Comparison of ENCODE assay signal across 32 cellular contexts in the genomic region with DNA sequence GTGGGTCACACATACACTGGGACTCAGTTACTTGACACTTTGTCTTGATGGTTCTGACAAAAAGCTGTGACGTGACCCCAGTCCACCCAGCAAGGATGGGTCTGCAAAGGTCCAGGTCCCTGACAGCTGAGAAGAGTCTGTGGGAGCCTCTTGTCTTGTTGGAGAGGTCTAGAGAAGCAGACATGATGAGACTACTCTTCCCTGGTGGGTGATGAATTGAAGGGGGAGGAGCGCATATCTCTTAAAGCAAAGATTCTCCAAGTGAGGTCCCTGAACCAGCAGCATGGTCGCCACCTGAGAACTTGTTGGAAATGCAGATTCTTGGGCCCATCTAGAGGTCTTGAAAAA.
"Had no signal": no experiment of that assay in that cellular context is flagged by ENCODE, and none has a peak within 500 bp of the region (broad histone marks: within the 10 kb centered on the region; RNA-seq: fewer than 3 reads in every experiment).

No MANE protein-coding gene starts in this region.

- H2AFZ ChIP-seq: neural progenitor cell had no signal

- H3K36me3 Mint-ChIP-seq: immature natural killer cell; mesothelial cell of epicardium; natural killer cell; stimulated activated naive B cell treated with anti-CD40 and anti-IgM and Interleukin-4, amounts not matched to agents 10 μg/mL and 1 μg/mL and 100 μg/mL, for 72 hours had no signal

- H3K4me1 Mint-ChIP-seq: immature natural killer cell; natural killer cell; stimulated activated naive B cell treated with anti-CD40 and anti-IgM and Interleukin-4, amounts not matched to agents 10 μg/mL and 1 μg/mL and 100 μg/mL, for 72 hours had no signal

- H3K4me3 ChIP-seq: left lung, lower lobe of right lung, neural progenitor cell, ovary, right atrium auricular region, right lobe of liver, smooth muscle cell, stomach, testis, thyroid gland, transverse colon, upper lobe of left lung, vagina had no signal

- ATAC-seq: left colon; left lung; lower lobe of right lung; natural killer cell; right lobe of liver; stimulated activated naive B cell treated with anti-CD40 and anti-IgM and Interleukin-4, amounts not matched to agents 10 μg/mL and 1 μg/mL and 100 μg/mL, for 72 hours; stimulated activated naive CD8-positive, alpha-beta T cell treated with anti-CD3 and anti-CD28 coated beads, Interleukin-15, Interleukin-2, amounts not matched to agents 100 U/mL and 50 U/mL, for 24 hours had no signal

- H3K4me1 ChIP-seq: left lung, lower lobe of right lung, right atrium auricular region, testis, upper lobe of left lung had no signal

- H3K9me3 ChIP-seq: left lung, lower lobe of right lung, neutrophil, ovary, right atrium auricular region, right lobe of liver, stomach, testis, thyroid gland, transverse colon, upper lobe of left lung, vagina had no signal

- H3K27ac Mint-ChIP-seq: immature natural killer cell; mesothelial cell of epicardium; naive B cell; natural killer cell; nephron progenitor cell; neural progenitor cell; progenitor cell of endocrine pancreas; stimulated activated naive B cell treated with anti-CD40 and anti-IgM and Interleukin-4, amounts not matched to agents 10 μg/mL and 1 μg/mL and 100 μg/mL, for 72 hours had no signal

- H3K36me3 ChIP-seq: left lung, lower lobe of right lung, neural progenitor cell, neutrophil, ovary, right atrium auricular region, right lobe of liver, stomach, thyroid gland, transverse colon, upper lobe of left lung, vagina had no signal

- H3K27ac ChIP-seq: left lung, lower lobe of right lung, neural progenitor cell, neutrophil, ovary, right atrium auricular region, right lobe of liver, stomach, testis, thyroid gland, transverse colon, upper lobe of left lung, vagina had no signal

- H3K4me2 ChIP-seq: neural progenitor cell, smooth muscle cell had no signal

- H3K9me3 Mint-ChIP-seq: immature natural killer cell; natural killer cell; stimulated activated naive B cell treated with anti-CD40 and anti-IgM and Interleukin-4, amounts not matched to agents 10 μg/mL and 1 μg/mL and 100 μg/mL, for 72 hours had no signal

- H3K4me3 Mint-ChIP-seq: immature natural killer cell; mesothelial cell of epicardium; naive B cell; natural killer cell; nephron progenitor cell; neural progenitor cell; stimulated activated naive B cell treated with anti-CD40 and anti-IgM and Interleukin-4, amounts not matched to agents 10 μg/mL and 1 μg/mL and 100 μg/mL, for 72 hours had no signal

- H3K9ac ChIP-seq: neural progenitor cell had no signal

- H3K27me3 ChIP-seq: neural progenitor cell, ovary, right atrium auricular region, right lobe of liver, testis, thyroid gland, transverse colon, upper lobe of left lung, vagina had no signal

- DNase-seq: hypothalamus; immature natural killer cell; kidney; left colon; left lung; lower lobe of right lung; mammary epithelial cell; mesendoderm; naive B cell; natural killer cell; nephron progenitor cell; occipital lobe; ovary; right lobe of liver; stimulated activated CD4-positive, alpha-beta T cell treated with anti-CD3 and anti-CD28 coated beads, Interleukin-1b, Interleukin-23, amount 100 ng/mL, for 48 hours; stimulated activated CD4-positive, alpha-beta T cell treated with anti-CD3 and anti-CD28 coated beads, Interleukin-2, amount 100 ng/mL, for 48 hours; stimulated activated CD4-positive, alpha-beta T cell treated with anti-CD3 and anti-CD28 coated beads, Interleukin-4, amount 100 ng/mL, for 4 hours; stimulated activated CD8-positive, alpha-beta memory T cell treated with anti-CD3 and anti-CD28 coated beads, Interleukin-4, amount 100 ng/mL, for 48 hours; stimulated activated naive B cell treated with anti-CD40 and anti-IgM and Interleukin-4, amounts not matched to agents 10 μg/mL and 1 μg/mL and 100 μg/mL, for 72 hours; stimulated activated naive CD8-positive, alpha-beta T cell treated with anti-CD3 and anti-CD28 coated beads, Interleukin-15, Interleukin-2, amounts not matched to agents 100 U/mL and 50 U/mL, for 24 hours; stomach; testis; thyroid gland; transverse colon; upper lobe of left lung had no signal
